In genomic region chr1:164518692-164519332, GRCh38 we compare ENCODE assay signal across 1 cellular context.
TF ChIP-seq lines count a peak whose summit lies in the region.

No MANE protein-coding gene starts in this region.

TF ChIP-seq in neural cell, 6 proteins besides CTCF, POLR2A, EP300 and RAD21 (continued from another document):
- TF ChIP-seq REST (IDR thresholded peaks at IDR 0.05; ENCODE audit: borderline replicate concordance), result no peak
- TF ChIP-seq POLR2AphosphoS5 (IDR thresholded peaks at IDR 0.05), result no peak
- TF ChIP-seq MXI1 (conservative IDR thresholded peaks at IDR 0.05; ENCODE audit: poor library complexity, severe bottlenecking), result no peak
- no peak for TF ChIP-seq SMC3 (conservative IDR thresholded peaks at IDR 0.05; ENCODE audit: poor library complexity)
